Comparison of ENCODE assay signal across 38 cellular contexts in the genomic region with DNA sequence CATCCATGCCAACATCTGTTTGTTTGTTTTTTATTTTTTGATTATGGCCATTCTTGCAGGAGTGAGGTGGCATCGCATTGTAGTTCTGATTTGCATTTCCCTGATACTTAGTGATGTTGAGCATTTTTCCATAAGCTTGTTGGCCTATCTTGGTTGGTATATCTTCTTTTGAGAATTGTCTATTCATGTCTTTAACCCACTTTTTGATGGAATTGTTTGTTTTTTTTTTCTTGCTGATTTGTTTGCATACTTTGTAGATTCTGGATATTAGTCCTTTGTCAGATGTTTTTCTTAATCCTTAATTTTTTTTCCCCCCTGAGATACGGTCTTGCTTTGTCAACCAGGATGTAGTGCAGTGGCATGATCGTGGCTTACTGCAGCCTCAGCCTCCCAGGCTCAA.
"Had no signal": no experiment of that assay in that cellular context is flagged by ENCODE, and none has a peak within 500 bp of the region (broad histone marks: within the 10 kb centered on the region; RNA-seq: fewer than 3 reads in every experiment).

No MANE protein-coding gene starts in this region.

- H3K4me3 Mint-ChIP-seq: activated naive CD4-positive, alpha-beta T cell treated with anti-CD3 and anti-CD28 coated beads for 36 hours; activated naive CD4-positive, alpha-beta T cell treated with anti-CD3 and anti-CD28 coated beads, Interleukin-2, amount 10 ng/mL, durations not matched to agents 7 days and 5 days; activated naive CD4-positive, alpha-beta T cell treated with anti-CD3 and anti-CD28 coated beads, Interleukin-2, amount 50 U/mL, for 24 hours; activated naive CD8-positive, alpha-beta T cell; activated naive CD8-positive, alpha-beta T cell treated with anti-CD3 and anti-CD28 coated beads for 36 hours; activated naive CD8-positive, alpha-beta T cell treated with anti-CD3 and anti-CD28 coated beads, Interleukin-2, amount 10 ng/mL, durations not matched to agents 7 days and 5 days; activated naive CD8-positive, alpha-beta T cell treated with anti-CD3 and anti-CD28 coated beads, Interleukin-2, amount 50 U/mL, for 24 hours; activated T-cell treated with anti-CD3 and anti-CD28 coated beads, Interleukin-2, amount 50 U/mL, for 24 hours; activated T-cell treated with anti-CD3 and anti-CD28 coated beads, Interleukin-2, amount 50 U/mL, for 4 hours; activated T-cell treated with anti-CD3 and anti-CD28 coated beads, Interleukin-2, amount 50 U/mL, for 72 hours; activated T-helper 1 cell treated with anti-CD3 and anti-CD28 coated beads, Interleukin-12 subunit alpha, Interleukin-12 subunit beta, Interleukin-2, Interleukin-4 antibody, amounts not matched to agents 30 ng/mL and 10 ng/mL and 1 ng/mL, durations not matched to agents 14 hours and 24 hours and 36 hours; activated T-helper 17 cell treated with anti-CD3 and anti-CD28 coated beads, Interleukin-2, amount 50 U/mL, for 72 hours; brain; central memory CD8-positive, alpha-beta T cell had no signal

- H3K27me3 ChIP-seq: adrenal gland, ascending aorta, body of pancreas, brain microvascular endothelial cell, breast epithelium had no signal

- H3K27me3 Mint-ChIP-seq: activated naive CD4-positive, alpha-beta T cell treated with anti-CD3 and anti-CD28 coated beads, Interleukin-2, amount 50 U/mL, for 24 hours; activated T-helper 17 cell treated with anti-CD3 and anti-CD28 coated beads, Interleukin-2, amount 50 U/mL, for 72 hours; central memory CD8-positive, alpha-beta T cell had no signal

- H3K4me1 ChIP-seq: adrenal gland, body of pancreas, breast epithelium had no signal

- H3K9me3 Mint-ChIP-seq: activated naive CD4-positive, alpha-beta T cell treated with anti-CD3 and anti-CD28 coated beads for 36 hours; activated naive CD4-positive, alpha-beta T cell treated with anti-CD3 and anti-CD28 coated beads, Interleukin-2, amount 10 ng/mL, durations not matched to agents 7 days and 5 days; activated naive CD4-positive, alpha-beta T cell treated with anti-CD3 and anti-CD28 coated beads, Interleukin-2, amount 50 U/mL, for 24 hours; activated naive CD4-positive, alpha-beta T cell treated with anti-CD3 and anti-CD28 coated beads, Interleukin-2, amount 50 U/mL, for 72 hours; activated naive CD8-positive, alpha-beta T cell treated with anti-CD3 and anti-CD28 coated beads for 36 hours; activated naive CD8-positive, alpha-beta T cell treated with anti-CD3 and anti-CD28 coated beads, Interleukin-2, amount 10 ng/mL, durations not matched to agents 7 days and 5 days; activated naive CD8-positive, alpha-beta T cell treated with anti-CD3 and anti-CD28 coated beads, Interleukin-2, amount 50 U/mL, for 24 hours; activated T-cell treated with anti-CD3 and anti-CD28 coated beads, Interleukin-2, amount 50 U/mL, for 24 hours; activated T-cell treated with anti-CD3 and anti-CD28 coated beads, Interleukin-2, amount 50 U/mL, for 4 hours; activated T-cell treated with anti-CD3 and anti-CD28 coated beads, Interleukin-2, amount 50 U/mL, for 72 hours; activated T-helper 1 cell treated with anti-CD3 and anti-CD28 coated beads, Interleukin-12 subunit alpha, Interleukin-12 subunit beta, Interleukin-2, Interleukin-4 antibody, amounts not matched to agents 30 ng/mL and 10 ng/mL and 1 ng/mL, durations not matched to agents 14 hours and 24 hours and 36 hours; activated T-helper 17 cell treated with anti-CD3 and anti-CD28 coated beads, Interleukin-2, amount 50 U/mL, for 72 hours; activated T-helper 2 cell treated with anti-CD3 and anti-CD28 coated beads, Interferon-gamma antibody, Interleukin-2, Interleukin-4, amounts not matched to agents 10 μg/mL and 5 μg/mL and 100 μg/mL, durations not matched to agents 14 hours and 24 hours and 36 hours; central memory CD8-positive, alpha-beta T cell had no signal

- ATAC-seq: activated naive CD4-positive, alpha-beta T cell treated with anti-CD3 and anti-CD28 coated beads, Interleukin-2, amount 50 U/mL, for 72 hours; activated naive CD8-positive, alpha-beta T cell treated with anti-CD3 and anti-CD28 coated beads, Interleukin-2, amount 50 U/mL, for 24 hours; activated T-cell treated with anti-CD3 and anti-CD28 coated beads, Interleukin-2, amount 50 U/mL, for 4 hours; activated T-cell treated with anti-CD3 and anti-CD28 coated beads, Interleukin-2, amount 50 U/mL, for 72 hours; activated T-helper 17 cell treated with anti-CD3 and anti-CD28 coated beads, Interleukin-2, amount 50 U/mL, for 72 hours; body of pancreas had no signal

- H3K27ac ChIP-seq: adrenal gland, body of pancreas, brain microvascular endothelial cell, breast epithelium, cardiac muscle cell had no signal

- H3K27ac Mint-ChIP-seq: activated naive CD4-positive, alpha-beta T cell treated with anti-CD3 and anti-CD28 coated beads for 36 hours; activated naive CD4-positive, alpha-beta T cell treated with anti-CD3 and anti-CD28 coated beads, Interleukin-2, amount 10 ng/mL, durations not matched to agents 7 days and 5 days; activated naive CD4-positive, alpha-beta T cell treated with anti-CD3 and anti-CD28 coated beads, Interleukin-2, amount 50 U/mL, for 24 hours; activated naive CD4-positive, alpha-beta T cell treated with anti-CD3 and anti-CD28 coated beads, Interleukin-2, amount 50 U/mL, for 72 hours; activated naive CD8-positive, alpha-beta T cell; activated naive CD8-positive, alpha-beta T cell treated with anti-CD3 and anti-CD28 coated beads for 36 hours; activated naive CD8-positive, alpha-beta T cell treated with anti-CD3 and anti-CD28 coated beads, Interleukin-2, amount 10 ng/mL, durations not matched to agents 7 days and 5 days; activated naive CD8-positive, alpha-beta T cell treated with anti-CD3 and anti-CD28 coated beads, Interleukin-2, amount 50 U/mL, for 24 hours; activated T-cell treated with anti-CD3 and anti-CD28 coated beads, Interleukin-2, amount 50 U/mL, for 24 hours; activated T-cell treated with anti-CD3 and anti-CD28 coated beads, Interleukin-2, amount 50 U/mL, for 72 hours; activated T-helper 1 cell treated with anti-CD3 and anti-CD28 coated beads, Interleukin-12 subunit alpha, Interleukin-12 subunit beta, Interleukin-2, Interleukin-4 antibody, amounts not matched to agents 30 ng/mL and 10 ng/mL and 1 ng/mL, durations not matched to agents 14 hours and 24 hours and 36 hours; activated T-helper 17 cell treated with anti-CD3 and anti-CD28 coated beads, Interleukin-2, amount 50 U/mL, for 72 hours; activated T-helper 2 cell treated with anti-CD3 and anti-CD28 coated beads, Interferon-gamma antibody, Interleukin-2, Interleukin-4, amounts not matched to agents 10 μg/mL and 5 μg/mL and 100 μg/mL, durations not matched to agents 14 hours and 24 hours and 36 hours; brain had no signal

- H3K36me3 Mint-ChIP-seq: activated naive CD4-positive, alpha-beta T cell treated with anti-CD3 and anti-CD28 coated beads, Interleukin-2, amount 10 ng/mL, durations not matched to agents 7 days and 5 days; activated naive CD4-positive, alpha-beta T cell treated with anti-CD3 and anti-CD28 coated beads, Interleukin-2, amount 50 U/mL, for 24 hours; activated naive CD8-positive, alpha-beta T cell; activated naive CD8-positive, alpha-beta T cell treated with anti-CD3 and anti-CD28 coated beads for 36 hours; activated naive CD8-positive, alpha-beta T cell treated with anti-CD3 and anti-CD28 coated beads, Interleukin-2, amount 10 ng/mL, durations not matched to agents 7 days and 5 days had no signal

- H3K4me3 ChIP-seq: adrenal gland, ascending aorta, body of pancreas, breast epithelium, cardiac muscle cell had no signal

- DNase-seq: activated effector memory CD4-positive, alpha-beta T cell treated with anti-CD3 and anti-CD28 coated beads, Interleukin-2, amount 50 U/mL, for 16 hours; activated effector memory CD4-positive, alpha-beta T cell treated with Interleukin-2 at 50 U/mL for 16 hours; activated gamma-delta T cell; activated gamma-delta T cell treated with Interleukin-2 at 50 U/mL for 16 hours; activated naive CD4-positive, alpha-beta T cell; activated naive CD4-positive, alpha-beta T cell treated with anti-CD3 and anti-CD28 coated beads for 36 hours; activated naive CD4-positive, alpha-beta T cell treated with anti-CD3 and anti-CD28 coated beads, Interleukin-2, amount 10 ng/mL, durations not matched to agents 7 days and 5 days; activated naive CD4-positive, alpha-beta T cell treated with anti-CD3 and anti-CD28 coated beads, Interleukin-2, amount 50 U/mL, for 16 hours; activated naive CD4-positive, alpha-beta T cell treated with Interleukin-2 at 50 U/mL for 16 hours; activated naive CD8-positive, alpha-beta T cell treated with anti-CD3 and anti-CD28 coated beads for 36 hours; activated naive CD8-positive, alpha-beta T cell treated with anti-CD3 and anti-CD28 coated beads, Interleukin-2, amount 10 ng/mL, durations not matched to agents 7 days and 5 days; activated naive CD8-positive, alpha-beta T cell treated with anti-CD3 and anti-CD28 coated beads, Interleukin-2, amount 50 U/mL, for 24 hours; activated T-cell treated with anti-CD3 and anti-CD28 coated beads, Interleukin-2, amount 50 U/mL, for 1 hour; activated T-cell treated with anti-CD3 and anti-CD28 coated beads, Interleukin-2, amount 50 U/mL, for 24 hours; activated T-cell treated with anti-CD3 and anti-CD28 coated beads, Interleukin-2, amount 50 U/mL, for 4 hours; activated T-cell treated with anti-CD3 and anti-CD28 coated beads, Interleukin-2, amount 50 U/mL, for 48 hours; activated T-cell treated with anti-CD3 and anti-CD28 coated beads, Interleukin-2, amount 50 U/mL, for 72 hours; adrenal gland; amniotic stem cell; amygdala; anterior cingulate cortex; aorta; body of pancreas; brain microvascular endothelial cell; caudate nucleus; central memory CD4-positive, alpha-beta T cell; cerebellar nuclear complex had no signal

- H3K36me3 ChIP-seq: adrenal gland, ascending aorta, brain microvascular endothelial cell, breast epithelium, cardiac muscle cell had no signal

- H3K9me3 ChIP-seq: adrenal gland, ascending aorta, body of pancreas, breast epithelium had no signal
